ENCODE assay signal across 24 cellular contexts in genomic region chr22:27999876-28000275, GRCh38.
"Had no signal": no experiment of that assay in that cellular context is flagged by ENCODE, and none has a peak within 500 bp of the region (broad histone marks: within the 10 kb centered on the region; RNA-seq: fewer than 3 reads in every experiment).

No MANE protein-coding gene starts in this region.

- ATAC-seq: HepG2, Panc1, PC-3, SK-N-SH treated with all-trans-retinoic acid at 6 μM for 48 hours had no signal

- H3K27me3 ChIP-seq: MG63, SJCRH30 had no signal

- H3K4me3 ChIP-seq: MG63, SJCRH30 had no signal

- H3K36me3 ChIP-seq: MG63, SJCRH30 had no signal

- H3K27ac ChIP-seq: RWPE1, SJCRH30 had no signal

- DNase-seq: IMR-90, Karpas-422, KG1, MG63, NCI-H1092, NCI-H1105 treated with DMSO at 0.1 percent for 48 hours, NCI-H1417 treated with DMSO at 0.1 percent for 48 hours, NCI-H146, NCI-H1694 treated with DMSO at 0.1 percent for 48 hours, NCI-H1930, NCI-H2081, NCI-H2171, NCI-H226, NCI-H446, NCI-H510A, NCI-H69, NCI-H774, PC-3, SHP77 treated with DMSO at 0.1 percent for 48 hours, SJCRH30 had no signal

- H3K9me3 ChIP-seq: MG63, SJCRH30 had no signal
